ENCODE assay signal across 14 cellular contexts in genomic region chr1:206716519-206717236, GRCh38. TPM values are rescaled to one million over a fixed set of nuclear protein-coding genes. Genes with fewer than 3 reads are reported as not detected.
DNase-seq lines count a peak whose midpoint lies in the region; ATAC-seq and TF ChIP-seq lines count a peak whose summit lies in the region.
"Had no signal": no experiment of that assay in that cellular context is flagged by ENCODE, and none has a peak within 500 bp of the region (broad histone marks: within the 10 kb centered on the region; RNA-seq: fewer than 3 reads in every experiment).

No MANE protein-coding gene starts in this region.

- H3K9me3 Mint-ChIP-seq in endothelial cell (ENCODE audit: unreplicated experiment), result no peaks in the 10 kb centered on the region

- no peaks in the 10 kb centered on the region for H3K27me3 ChIP-seq in stomach
- no peaks in the 10 kb centered on the region for H3K27me3 ChIP-seq in ascending aorta

- peak; percentile 54 for DNase-seq in activated effector memory CD4-positive, alpha-beta T cell treated with anti-CD3 and anti-CD28 coated beads, Interleukin-2, amount 50 U/mL, for 16 hours
- DNase-seq in activated effector memory CD4-positive, alpha-beta T cell treated with Interleukin-2 at 50 U/mL for 16 hours, result no peak
- DNase-seq in M059J (ENCODE audit: low read depth) (peak; percentile 65), endothelial cell (ENCODE audit: low spot score) (no peak), stomach (no peak), ascending aorta (ENCODE audit: low spot score in 2 of 2) (no peak), AG08396 (ENCODE audit: low spot score) (no peak)
- DNase-seq: aorta, NCI-H2107 had no signal

- H3K36me3 ChIP-seq in stomach, result no peaks in the 10 kb centered on the region
- no peaks in the 10 kb centered on the region for H3K36me3 ChIP-seq in ascending aorta

- intact Hi-C loops in stomach (cut with DNase I; ENCODE audit: low total_unique reads) (no loop called here), ascending aorta (cut with DNase I) (no loop called here)

- no peak for TF ChIP-seq EP300 in stomach (IDR thresholded peaks at IDR 0.05)

- no peak overlapping the region for H3K4me3 Mint-ChIP-seq in endothelial cell (ENCODE audit: unreplicated experiment)

- H3K27ac ChIP-seq in stomach (peak overlapping the region; percentile 21 to 78 (median 74)), ascending aorta (no peak overlapping the region)

- H3K9me3 ChIP-seq in stomach, result no peaks in the 10 kb centered on the region
- no peaks in the 10 kb centered on the region for H3K9me3 ChIP-seq in ascending aorta

- H3K4me3 ChIP-seq in stomach (no peak overlapping the region), ascending aorta (no peak overlapping the region)

- H3K27ac Mint-ChIP-seq in endothelial cell (ENCODE audit: unreplicated experiment), result peak overlapping the region; percentile 62

- WGBS in stomach, 5 donors, result 75 to 85% (median 78%) methylated on average over 10 of the region's 10 CpGs

- ATAC-seq in HG02759 (IDR thresholded peaks at IDR 0.05; ENCODE audit: unreplicated experiment), result no peak

- TF ChIP-seq CTCF in endothelial cell (IDR thresholded peaks at IDR 0.05; ENCODE audit: unreplicated experiment) (no peak), stomach (IDR thresholded peaks at IDR 0.05) (no peak), ascending aorta (IDR thresholded peaks at IDR 0.05) (no peak)

- H3K4me1 ChIP-seq in stomach, result peaks cover 58 to 86% (median 73%) of the 10 kb centered on the region in 4 donors
- H3K4me1 ChIP-seq in ascending aorta, result peaks cover 0 to 27% of the 10 kb centered on the region in 2 donors

- H3K27me3 Mint-ChIP-seq in endothelial cell (ENCODE audit: unreplicated experiment), result no peaks in the 10 kb centered on the region

- H3K4me1 Mint-ChIP-seq in endothelial cell (ENCODE audit: unreplicated experiment), result peaks cover 35% of the 10 kb centered on the region

- no peaks in the 10 kb centered on the region for H3K36me3 Mint-ChIP-seq in endothelial cell (ENCODE audit: low read depth, unreplicated experiment)

- no peak for TF ChIP-seq POLR2A in stomach (IDR thresholded peaks at IDR 0.05)

RNA-seq across cellular contexts. Expression of gene MAPKAPK2, which starts 32.0 kb away (rescaled TPM):
- total RNA-seq in M059J (2014; rRNA removed; shearing (Covaris generic)), result 28.8 and 55.8 TPM in 2 replicates
- 109 TPM for total RNA-seq in endothelial cell (ENCODE audit: unreplicated experiment)
- 10 to 100 TPM; 22.6 to 78.0 (median 43.9) TPM for total RNA-seq in stomach
- 10 to 100 TPM; 30.1 to 60.8 (median 55.4) TPM for polyA plus RNA-seq in stomach
- total RNA-seq in ascending aorta, result 35.3 TPM

RNA-seq across cellular contexts. Expression of gene IL19, which starts 53.9 kb away (rescaled TPM):
- not detected in 2 replicates for total RNA-seq in M059J (2014; rRNA removed; shearing (Covaris generic))
- total RNA-seq in endothelial cell (ENCODE audit: unreplicated experiment) (not detected), stomach (10 to 100 TPM in 1 of 5 donors, not detected in 4; 25.9 TPM), ascending aorta (not detected)
- 1 to 10 TPM in 1 of 3 donors, not detected in 2; 3.1 TPM for polyA plus RNA-seq in stomach
- total RNA-seq: aorta; frontal cortex; T-helper 2 cell treated with Interferon-gamma antibody and Interleukin-4, amounts not matched to agents 100 ng/mL and 5 ng/mL, for 36 hours had no signal
- polyA plus RNA-seq: aorta, BJ, neural cell had no signal

RNA-seq across cellular contexts. Expression of gene IL10, which starts 55.6 kb away (rescaled TPM):
- not detected in 2 replicates for total RNA-seq in M059J (2014; rRNA removed; shearing (Covaris generic))
- total RNA-seq in endothelial cell (ENCODE audit: unreplicated experiment) (not detected), stomach (1 to 10 TPM in 1 of 5 donors, under 1 TPM in 2, not detected in 2; 0.29 to 2.8 (median 0.45) TPM), ascending aorta (1.6 TPM)
- 1 to 10 TPM; 1.2 to 7.2 (median 1.9) TPM for polyA plus RNA-seq in stomach
- polyA plus RNA-seq: BJ, neural cell had no signal

Comparison
In these comparisons a context has a peak if more than half of its experiments do, and no peak if none do; other contexts are left out.
1. DNase-seq: peak in activated effector memory CD4-positive, alpha-beta T cell treated with anti-CD3 and anti-CD28 coated beads, Interleukin-2, amount 50 U/mL, for 16 hours (single experiment) and M059J (single experiment); none in activated effector memory CD4-positive, alpha-beta T cell treated with Interleukin-2 at 50 U/mL for 16 hours (single experiment), endothelial cell (single experiment), stomach (single experiment), ascending aorta (0 of 2) and AG08396 (single experiment).
2. H3K27ac ChIP-seq: peak in stomach (5 of 5); none in ascending aorta (0 of 2).